In genomic region chr10:127210936-127211335, GRCh38 we compare ENCODE assay signal across 15 cellular contexts. TPM values are rescaled to one million over a fixed set of nuclear protein-coding genes. Genes with fewer than 3 reads are reported as not detected.
"Had no signal": no experiment of that assay in that cellular context is flagged by ENCODE, and none has a peak within 500 bp of the region (broad histone marks: within the 10 kb centered on the region; RNA-seq: fewer than 3 reads in every experiment).

No MANE protein-coding gene starts in this region.

- H3K36me3 ChIP-seq: transverse colon, vagina had no signal

- H3K27ac Mint-ChIP-seq: activated T-helper 17 cell treated with anti-CD3 and anti-CD28 coated beads, Interleukin-2, amount 50 U/mL, for 72 hours; nephron had no signal

- H3K9me3 ChIP-seq: transverse colon, vagina had no signal

- ATAC-seq: activated T-helper 17 cell treated with anti-CD3 and anti-CD28 coated beads, Interleukin-2, amount 50 U/mL, for 72 hours had no signal

- H3K4me3 ChIP-seq: skin epidermis, transverse colon, vagina had no signal

- H3K4me1 ChIP-seq: transverse colon, vagina had no signal

- H3K4me3 Mint-ChIP-seq: activated T-helper 17 cell treated with anti-CD3 and anti-CD28 coated beads, Interleukin-2, amount 50 U/mL, for 72 hours; nephron had no signal

- H3K9me3 Mint-ChIP-seq: nephron had no signal

- H3K4me1 Mint-ChIP-seq: activated T-helper 17 cell treated with anti-CD3 and anti-CD28 coated beads, Interleukin-2, amount 50 U/mL, for 72 hours had no signal

- DNase-seq: activated CD4-positive, alpha-beta T cell treated with anti-CD3 and anti-CD28 coated beads, Interleukin-2, amount 50 U/mL, for 48 hours; activated naive CD4-positive, alpha-beta T cell treated with Interleukin-2 at 50 U/mL for 16 hours; aorta; cerebellar nuclear complex; effector CD8-positive, alpha-beta T cell; foreskin melanocyte; head of caudate nucleus; nucleus accumbens; stimulated activated CD4-positive, alpha-beta T cell treated with anti-CD3 and anti-CD28 coated beads, Interleukin-4, amount 100 ng/mL, for 24 hours; stimulated activated naive CD4-positive, alpha-beta T cell treated with Interleukin-2 at 50 U/mL for 16 hours; transverse colon had no signal

- H3K27me3 ChIP-seq: transverse colon, vagina had no signal

RNA-seq across cellular contexts. Expression of gene INSYN2A, which starts 14.5 kb away (rescaled TPM):
- total RNA-seq: activated T-helper 17 cell treated with anti-CD3 and anti-CD28 coated beads, Interleukin-2, amount 50 U/mL, for 72 hours; aorta had no signal
